23 cellular contexts compared by ENCODE assay signal in the genomic region with DNA sequence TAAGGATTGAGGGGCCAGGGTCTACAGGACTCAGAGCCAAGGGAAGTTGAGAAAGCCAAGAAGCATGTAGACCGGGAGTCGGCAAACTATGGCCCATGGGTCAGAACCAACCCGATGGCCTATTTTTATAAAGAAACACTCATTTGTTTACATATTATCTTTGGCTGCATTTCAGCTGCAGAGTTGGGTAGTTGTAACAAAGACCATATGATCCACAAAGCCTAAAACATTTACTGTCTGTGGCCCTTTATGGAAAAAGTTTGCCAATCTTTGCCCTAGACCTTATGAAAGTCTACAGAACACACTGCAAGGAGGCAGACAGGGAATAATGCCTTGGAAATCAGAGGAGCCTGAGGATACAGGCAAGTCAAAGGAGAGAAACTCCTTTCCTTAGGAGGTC.
"Had no signal": no experiment of that assay in that cellular context is flagged by ENCODE, and none has a peak within 500 bp of the region (broad histone marks: within the 10 kb centered on the region; RNA-seq: fewer than 3 reads in every experiment).

No MANE protein-coding gene starts in this region.

- H3K4me2 ChIP-seq: PC-9 had no signal

- H2AFZ ChIP-seq: PC-9 had no signal

- H3K36me3 ChIP-seq: adrenal gland, breast epithelium had no signal

- H3K27me3 Mint-ChIP-seq: activated CD8-positive, alpha-beta T cell treated with anti-CD3 and anti-CD28 coated beads for 36 hours; activated naive CD8-positive, alpha-beta T cell treated with anti-CD3 and anti-CD28 coated beads for 36 hours had no signal

- ATAC-seq: activated CD4-positive, CD25-positive, alpha-beta regulatory T cell treated with anti-CD3 and anti-CD28 coated beads, Interleukin-2, amount 50 U/mL, for 24 hours; activated CD8-positive, alpha-beta T cell treated with anti-CD3 and anti-CD28 coated beads for 36 hours; activated T-cell treated with anti-CD3 and anti-CD28 coated beads, Interleukin-2, amount 50 U/mL, for 72 hours; K562 had no signal

- DNase-seq: activated CD4-positive, alpha-beta T cell treated with anti-CD3 and anti-CD28 coated beads for 4 hours; activated CD8-positive, alpha-beta memory T cell treated with anti-CD3 and anti-CD28 coated beads, Interleukin-2, amount 50 U/mL, for 4 hours; activated CD8-positive, alpha-beta T cell treated with anti-CD3 and anti-CD28 coated beads for 36 hours; activated gamma-delta T cell treated with Interleukin-2 at 50 U/mL for 16 hours; activated naive CD4-positive, alpha-beta T cell treated with anti-CD3 and anti-CD28 coated beads, Interleukin-2, amount 10 ng/mL, durations not matched to agents 7 days and 5 days; activated naive CD8-positive, alpha-beta T cell treated with anti-CD3 and anti-CD28 coated beads for 36 hours; activated T-cell treated with anti-CD3 and anti-CD28 coated beads, Interleukin-2, amount 50 U/mL, for 72 hours; adrenal gland; anterior cingulate cortex; Karpas-422; MM.1S; NCI-H146; NCI-H187 treated with DMSO at 0.1 percent for 48 hours; NCI-H2081 treated with DMSO at 0.1 percent for 48 hours; NCI-H446; NCI-H524; PC-9; SHP77 treated with DMSO at 0.1 percent for 48 hours had no signal

- H3K27me3 ChIP-seq: adrenal gland, breast epithelium had no signal

- H3K27ac ChIP-seq: adrenal gland, breast epithelium, PC-9 had no signal

- H3K27ac Mint-ChIP-seq: activated CD8-positive, alpha-beta T cell treated with anti-CD3 and anti-CD28 coated beads for 36 hours; activated naive CD4-positive, alpha-beta T cell treated with anti-CD3 and anti-CD28 coated beads, Interleukin-2, amount 10 ng/mL, durations not matched to agents 7 days and 5 days; activated naive CD8-positive, alpha-beta T cell treated with anti-CD3 and anti-CD28 coated beads for 36 hours; activated T-cell treated with anti-CD3 and anti-CD28 coated beads, Interleukin-2, amount 50 U/mL, for 72 hours; activated T-helper 2 cell treated with anti-CD3 and anti-CD28 coated beads, Interferon-gamma antibody, Interleukin-2, Interleukin-4, amounts not matched to agents 10 μg/mL and 5 μg/mL and 100 μg/mL, durations not matched to agents 14 hours and 24 hours and 36 hours; T-helper 1 cell treated with Interleukin-12 subunit alpha and Interleukin-12 subunit beta and Interleukin-4 antibody, amounts not matched to agents 30 μg/mL and 1 μg/mL, for 36 hours had no signal

- H3K9me3 ChIP-seq: adrenal gland, breast epithelium had no signal

- H3K4me3 ChIP-seq: adrenal gland, breast epithelium, K562, PC-9 had no signal

- H3K9me3 Mint-ChIP-seq: activated CD8-positive, alpha-beta T cell treated with anti-CD3 and anti-CD28 coated beads for 36 hours; activated naive CD4-positive, alpha-beta T cell treated with anti-CD3 and anti-CD28 coated beads, Interleukin-2, amount 10 ng/mL, durations not matched to agents 7 days and 5 days; activated naive CD8-positive, alpha-beta T cell treated with anti-CD3 and anti-CD28 coated beads for 36 hours; activated T-cell treated with anti-CD3 and anti-CD28 coated beads, Interleukin-2, amount 50 U/mL, for 72 hours; activated T-helper 2 cell treated with anti-CD3 and anti-CD28 coated beads, Interferon-gamma antibody, Interleukin-2, Interleukin-4, amounts not matched to agents 10 μg/mL and 5 μg/mL and 100 μg/mL, durations not matched to agents 14 hours and 24 hours and 36 hours; T-helper 1 cell treated with Interleukin-12 subunit alpha and Interleukin-12 subunit beta and Interleukin-4 antibody, amounts not matched to agents 30 μg/mL and 1 μg/mL, for 36 hours had no signal

- H3K4me1 ChIP-seq: adrenal gland, breast epithelium had no signal

- H3K36me3 Mint-ChIP-seq: activated naive CD4-positive, alpha-beta T cell treated with anti-CD3 and anti-CD28 coated beads, Interleukin-2, amount 10 ng/mL, durations not matched to agents 7 days and 5 days; activated naive CD8-positive, alpha-beta T cell treated with anti-CD3 and anti-CD28 coated beads for 36 hours had no signal

- H3K4me1 Mint-ChIP-seq: activated naive CD4-positive, alpha-beta T cell treated with anti-CD3 and anti-CD28 coated beads, Interleukin-2, amount 10 ng/mL, durations not matched to agents 7 days and 5 days; activated naive CD8-positive, alpha-beta T cell treated with anti-CD3 and anti-CD28 coated beads for 36 hours had no signal

- H3K4me3 Mint-ChIP-seq: activated CD8-positive, alpha-beta T cell treated with anti-CD3 and anti-CD28 coated beads for 36 hours; activated naive CD4-positive, alpha-beta T cell treated with anti-CD3 and anti-CD28 coated beads, Interleukin-2, amount 10 ng/mL, durations not matched to agents 7 days and 5 days; activated naive CD8-positive, alpha-beta T cell treated with anti-CD3 and anti-CD28 coated beads for 36 hours; activated T-cell treated with anti-CD3 and anti-CD28 coated beads, Interleukin-2, amount 50 U/mL, for 72 hours; T-helper 1 cell treated with Interleukin-12 subunit alpha and Interleukin-12 subunit beta and Interleukin-4 antibody, amounts not matched to agents 30 μg/mL and 1 μg/mL, for 36 hours had no signal
